In genomic region chr22:42376721-42377177, GRCh38 we compare ENCODE assay signal across 8 cellular contexts. TPM values are rescaled to one million over a fixed set of nuclear protein-coding genes. Genes with fewer than 3 reads are reported as not detected.
DNase-seq lines count a peak whose midpoint lies in the region; ATAC-seq and TF ChIP-seq lines count a peak whose summit lies in the region.

No MANE protein-coding gene starts in this region.

- no peak overlapping the region for H3K27ac Mint-ChIP-seq in osteocyte (ENCODE audit: unreplicated experiment)

- 42 to 65% (median 59%) methylated on average over 8 to 10 of the region's 10 CpGs for WGBS in spleen, 5 donors

- H3K27me3 ChIP-seq in cardiac muscle cell, result no peaks in the 10 kb centered on the region
- H3K27me3 ChIP-seq in spleen (replicated peaks in 1 of 7), result no peaks in the 10 kb centered on the region

- POLR2A ChIA-PET in HEK293 (lab: Yijun Ruan, JAX), result interaction anchor here (0.6 to 1.3 kb wide), 3 partner anchors 9 to 61 kb away, joined by 3 read pairs; no protein-coding TSS in a partner anchor

- TF ChIP-seq CTCF in HEK293 (tag by site-specific recombination; IDR thresholded peaks at IDR 0.05) (no peak), cardiac muscle cell (IDR thresholded peaks at IDR 0.05; ENCODE audit: low read depth, low read length) (no peak), spleen (IDR thresholded peaks at IDR 0.05 in 8 of 11, conservative IDR thresholded peaks at IDR 0.05 in 3 of 11) (no peak), osteocyte (IDR thresholded peaks at IDR 0.05) (no peak)

- H3K27ac ChIP-seq in HEK293 (ENCODE audit: extremely low read depth, low read depth, low read length), result no peak overlapping the region
- peak overlapping the region; percentile 40 for H3K27ac ChIP-seq in cardiac muscle cell
- H3K27ac ChIP-seq in spleen, result peak overlapping the region in 7 of 8 donors; percentile 35 to 69 (median 61)

- CTCF ChIA-PET in HEK293 (lab: Yijun Ruan, JAX), result interaction anchor here (0.7 to 2.4 kb wide), 4 partner anchors 61 to 410 kb away, joined by 3 to 8 read pairs (median 3); no protein-coding TSS in a partner anchor

- H3K27me3 Mint-ChIP-seq in osteocyte (ENCODE audit: unreplicated experiment), result peaks cover 2% of the 10 kb centered on the region

- H3K9me3 ChIP-seq in HEK293 (ENCODE audit: control insufficient read depth, insufficient read depth, low read depth, low read length), result no peaks in the 10 kb centered on the region
- no peaks in the 10 kb centered on the region for H3K9me3 ChIP-seq in cardiac muscle cell (ENCODE audit: low read depth)
- no peaks in the 10 kb centered on the region for H3K9me3 ChIP-seq in spleen

- H3K4me3 Mint-ChIP-seq in osteocyte (ENCODE audit: unreplicated experiment), result no peak overlapping the region

- no peak for ATAC-seq in GM19324 (IDR thresholded peaks at IDR 0.05; ENCODE audit: low FRiP score, unreplicated experiment)

- no peaks in the 10 kb centered on the region for H3K36me3 Mint-ChIP-seq in osteocyte (ENCODE audit: unreplicated experiment)

- TF ChIP-seq POLR2A in spleen (IDR thresholded peaks at IDR 0.05), result no peak

- no peaks in the 10 kb centered on the region; the same call in 1 of the 2 replicates for H3K4me1 ChIP-seq in HEK293 (ENCODE audit: control insufficient read depth, insufficient read depth, low read length)
- H3K4me1 ChIP-seq in cardiac muscle cell (ENCODE audit: low read depth), result peaks cover 18% of the 10 kb centered on the region
- peaks cover 0 to 28% (median 11%) of the 10 kb centered on the region in 6 donors for H3K4me1 ChIP-seq in spleen

- peaks cover 13% of the 10 kb centered on the region for H3K4me1 Mint-ChIP-seq in osteocyte (ENCODE audit: unreplicated experiment)

- intact Hi-C loops in spleen (cut with DNase I; ENCODE audit: low total_unique reads), result no loop called here

- DNase-seq in RPMI8226 (peak; percentile 59), cardiac muscle cell (ENCODE audit: low read depth in 1 of 2, low spot score in 1 of 2) (peak; percentile 49 to 86), spleen (peak; percentile 83), osteocyte (ENCODE audit: extremely low spot score, unreplicated experiment) (no peak), NCI-H2107 treated with DMSO at 0.1 percent for 48 hours (lab: John Stamatoyannopoulos, UW; ENCODE audit: unreplicated experiment) (no peak), midbrain (lab: John Stamatoyannopoulos, UW) (no peak)

- H3K4me3 ChIP-seq in HEK293 (ENCODE audit: low read depth, low read length), result no peak overlapping the region
- H3K4me3 ChIP-seq in cardiac muscle cell, result no peak overlapping the region
- H3K4me3 ChIP-seq in spleen, result no peak overlapping the region

- no peaks in the 10 kb centered on the region for H3K9me3 Mint-ChIP-seq in osteocyte (ENCODE audit: unreplicated experiment)

- H3K36me3 ChIP-seq in HEK293 (ENCODE audit: control insufficient read depth in 2 of 2, insufficient read depth in 1 of 2, low read length in 2 of 2) (no peaks in the 10 kb centered on the region), cardiac muscle cell (no peaks in the 10 kb centered on the region), spleen (peaks cover 0 to 15% (median 0%) of the 10 kb centered on the region in 6 donors)

TF ChIP-seq in HEK293, 187 proteins besides CTCF, POLR2A, EP300 and RAD21 (continues in another document):
- no peak for TF ChIP-seq REPIN1 (tag by site-specific recombination; IDR thresholded peaks at IDR 0.05; ENCODE audit: low read depth)
- TF ChIP-seq PATZ1 (tag by site-specific recombination; IDR thresholded peaks at IDR 0.05), result peak; percentile 28; the same call in 1 of the 2 replicates
- no peak for TF ChIP-seq ZNF843 (tag by site-specific recombination; IDR thresholded peaks at IDR 0.05)
- TF ChIP-seq ZBTB20 (tag by site-specific recombination; IDR thresholded peaks at IDR 0.05), result no peak
- TF ChIP-seq ZBTB48 (tag by site-specific recombination; IDR thresholded peaks at IDR 0.05), result peak; percentile 73
- peak; percentile 77; the same call in 1 of the 2 replicates for TF ChIP-seq TRIM28 (IDR thresholded peaks at IDR 0.05; ENCODE audit: borderline replicate concordance, low read length)
- TF ChIP-seq ZNF654 (tag by site-specific recombination; IDR thresholded peaks at IDR 0.05; ENCODE audit: low read depth), result no peak
- TF ChIP-seq IKZF3 (tag by site-specific recombination; IDR thresholded peaks at IDR 0.05), result no peak
- TF ChIP-seq ZNF488 (tag by site-specific recombination; IDR thresholded peaks at IDR 0.05), result no peak
- TF ChIP-seq KLF17 (tag by site-specific recombination; IDR thresholded peaks at IDR 0.05), result peak; percentile 82
- no peak for TF ChIP-seq MYNN (tag by site-specific recombination; IDR thresholded peaks at IDR 0.05; ENCODE audit: borderline replicate concordance)
- no peak for TF ChIP-seq ZNF184 (tag by site-specific recombination; IDR thresholded peaks at IDR 0.05)
- TF ChIP-seq ZNF513 (tag by site-specific recombination; IDR thresholded peaks at IDR 0.05), result no peak
- no peak for TF ChIP-seq ZNF561 (tag by site-specific recombination; IDR thresholded peaks at IDR 0.05; ENCODE audit: borderline replicate concordance)
- TF ChIP-seq OSR2 (tag by site-specific recombination; IDR thresholded peaks at IDR 0.05), result peak; percentile 53; the same call in 1 of the 2 replicates
- no peak for TF ChIP-seq HOXA7 (CRISPR knock-in tag; IDR thresholded peaks at IDR 0.05; ENCODE audit: borderline replicate concordance)
- TF ChIP-seq HIC1 (tag by site-specific recombination; IDR thresholded peaks at IDR 0.05), result no peak
- no peak for TF ChIP-seq ZNF132 (tag by site-specific recombination; IDR thresholded peaks at IDR 0.05; ENCODE audit: borderline replicate concordance)

RNA-seq across cellular contexts. Expression of gene NFAM1, which starts 55.5 kb away (rescaled TPM):
- total RNA-seq in cardiac muscle cell (0.67 and 2.1 TPM in 2 replicates), spleen (10 to 100 TPM; 18.7 to 56.6 (median 39.0) TPM), osteocyte (not detected in 2 replicates)
- polyA plus RNA-seq in cardiac muscle cell (0.97 and 1.9 TPM in 2 replicates), spleen (10 to 100 TPM in 1 of 3 donors, 1 to 10 TPM in 2; 2.0 to 10.6 (median 3.0) TPM)

Comparison
In these comparisons a context has a peak if more than half of its experiments do, and no peak if none do; other contexts are left out.
1. DNase-seq: peak in RPMI8226 (single experiment), cardiac muscle cell (2 of 2) and spleen (single experiment); none in osteocyte (single experiment), NCI-H2107 treated with DMSO at 0.1 percent for 48 hours (single experiment) and midbrain (single experiment).